27 cellular contexts compared by ENCODE assay signal in genomic region chr14:42554091-42554490, GRCh38.
"Had no signal": no experiment of that assay in that cellular context is flagged by ENCODE, and none has a peak within 500 bp of the region (broad histone marks: within the 10 kb centered on the region; RNA-seq: fewer than 3 reads in every experiment).

No MANE protein-coding gene starts in this region.

- ATAC-seq: stimulated activated effector memory CD8-positive, alpha-beta T cell treated with anti-CD3 and anti-CD28 coated beads, Interleukin-12 subunit alpha, Interleukin-12 subunit beta, amount 100 ng/mL, for 72 hours; stimulated activated memory B cell treated with anti-CD40 and anti-IgM and Interleukin-4, amounts not matched to agents 10 μg/mL and 1 μg/mL and 100 μg/mL, for 72 hours; stimulated activated naive B cell treated with anti-CD40 and anti-IgM and Interleukin-4, amounts not matched to agents 10 μg/mL and 1 μg/mL and 100 μg/mL, for 72 hours; stimulated activated naive CD8-positive, alpha-beta T cell treated with anti-CD3 and anti-CD28 coated beads, Interleukin-15, amount 100 ng/mL, for 72 hours; stimulated activated naive CD8-positive, alpha-beta T cell treated with anti-CD3 and anti-CD28 coated beads, Interleukin-15, Interleukin-2, amounts not matched to agents 100 U/mL and 50 U/mL, for 24 hours; upper lobe of right lung had no signal

- H3K4me3 ChIP-seq: stomach, suprapubic skin, testis, thoracic aorta, thyroid gland, tibial artery, tibial nerve, transverse colon, upper lobe of left lung, upper lobe of right lung, uterus, vagina had no signal

- FAIRE-seq: urothelium cell line had no signal

- H3K36me3 ChIP-seq: stomach, suprapubic skin, thoracic aorta, thyroid gland, tibial artery, tibial nerve, transverse colon, upper lobe of left lung, upper lobe of right lung, uterus, vagina had no signal

- H3K27ac ChIP-seq: stomach, suprapubic skin, testis, thoracic aorta, thyroid gland, tibial artery, tibial nerve, transverse colon, upper lobe of left lung, upper lobe of right lung, uterus, vagina had no signal

- H3K9me3 ChIP-seq: suprapubic skin, testis, thoracic aorta, thyroid gland, tibial artery, tibial nerve, transverse colon, upper lobe of left lung, upper lobe of right lung, uterus, vagina had no signal

- H3K4me1 ChIP-seq: stomach, suprapubic skin, testis, thyroid gland, tibial artery, tibial nerve, transverse colon, upper lobe of left lung, upper lobe of right lung, uterus, vagina had no signal

- H3K27me3 ChIP-seq: stomach, suprapubic skin, testis, thyroid gland, tibial artery, tibial nerve, transverse colon, upper lobe of left lung, upper lobe of right lung, uterus, vagina had no signal

- DNase-seq: stimulated activated CD4-positive, alpha-beta T cell treated with anti-CD3 and anti-CD28 coated beads, Interleukin-2, amount 100 ng/mL, for 48 hours; stimulated activated CD4-positive, alpha-beta T cell treated with anti-CD3 and anti-CD28 coated beads, Interleukin-4, amount 100 ng/mL, for 1 hour; stimulated activated CD4-positive, alpha-beta T cell treated with anti-CD3 and anti-CD28 coated beads, Interleukin-4, amount 100 ng/mL, for 24 hours; stimulated activated CD4-positive, alpha-beta T cell treated with anti-CD3 and anti-CD28 coated beads, Interleukin-4, amount 100 ng/mL, for 4 hours; stimulated activated CD8-positive, alpha-beta memory T cell treated with anti-CD3 and anti-CD28 coated beads, Interleukin-4, amount 100 ng/mL, for 48 hours; stimulated activated naive B cell treated with anti-CD40 and anti-IgM and Interleukin-4, amounts not matched to agents 10 μg/mL and 1 μg/mL and 100 μg/mL, for 72 hours; stimulated activated naive CD4-positive, alpha-beta T cell; stimulated activated naive CD4-positive, alpha-beta T cell treated with Interleukin-2 at 50 U/mL for 16 hours; stimulated activated naive CD8-positive, alpha-beta T cell treated with anti-CD3 and anti-CD28 coated beads, Interleukin-15, amount 100 ng/mL, for 72 hours; stimulated activated naive CD8-positive, alpha-beta T cell treated with anti-CD3 and anti-CD28 coated beads, Interleukin-15, Interleukin-2, amounts not matched to agents 100 U/mL and 50 U/mL, for 24 hours; stomach; substantia nigra; testis; thyroid gland; tibial artery; transverse colon; trophoblast cell; upper lobe of left lung; upper lobe of right lung; uterus had no signal
